15 cellular contexts compared by ENCODE assay signal in the genomic region with DNA sequence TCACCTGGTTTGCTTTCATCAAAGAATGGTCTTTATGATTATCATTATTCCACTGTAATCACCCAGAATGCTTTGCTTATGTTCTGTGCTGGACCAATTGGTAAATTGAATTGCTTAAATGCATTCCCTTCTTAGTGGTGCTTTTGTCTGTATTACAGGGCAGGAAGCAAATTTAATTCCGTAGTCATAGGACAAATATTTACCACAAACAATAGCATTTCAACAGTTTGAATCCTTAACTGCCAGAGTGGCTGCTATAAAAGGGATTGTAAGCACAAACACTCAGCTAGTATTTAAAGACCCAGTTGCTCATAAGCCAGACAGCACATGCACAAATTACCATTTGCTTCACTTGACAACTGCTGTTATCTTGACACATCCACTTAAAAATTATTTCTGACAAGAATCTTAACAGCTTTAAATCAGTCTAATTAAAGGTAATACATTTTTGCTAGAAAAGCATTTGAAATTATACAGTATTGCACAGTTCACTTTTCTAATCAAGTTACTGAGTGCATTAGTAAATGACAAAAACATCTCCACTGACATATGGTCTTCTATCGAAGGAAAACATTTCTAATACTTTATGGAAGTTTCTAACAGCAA.
DNase-seq lines count a peak whose midpoint lies in the region; ATAC-seq and TF ChIP-seq lines count a peak whose summit lies in the region.
"Had no signal": no experiment of that assay in that cellular context is flagged by ENCODE, and none has a peak within 500 bp of the region (broad histone marks: within the 10 kb centered on the region; RNA-seq: fewer than 3 reads in every experiment).

No MANE protein-coding gene starts in this region.

- no peak overlapping the region for H2AFZ ChIP-seq in fibroblast of lung (ENCODE audit: low read length)

- H3K27me3 ChIP-seq in SJSA1 (replicated peaks) (no peaks in the 10 kb centered on the region), fibroblast of lung (ENCODE audit: control insufficient read depth, insufficient read depth, low read length) (no peaks in the 10 kb centered on the region)
- H3K27me3 ChIP-seq: upper lobe of left lung had no signal

- H3K36me3 ChIP-seq in SJSA1 (no peaks in the 10 kb centered on the region), fibroblast of lung (ENCODE audit: control insufficient read depth, insufficient read depth, low read length) (no peaks in the 10 kb centered on the region)
- H3K36me3 ChIP-seq: upper lobe of left lung had no signal

- no peaks in the 10 kb centered on the region for H3K9me3 ChIP-seq in SJSA1 (replicated peaks)
- H3K9me3 ChIP-seq in fibroblast of lung (ENCODE audit: control insufficient read depth, insufficient read depth, low read depth, low read length): no peaks in the 10 kb centered on the region
- H3K9me3 ChIP-seq: upper lobe of left lung had no signal

- H3K4me2 ChIP-seq in fibroblast of lung (ENCODE audit: extremely low read depth, insufficient read depth, low read length): no peak overlapping the region

- H3K79me2 ChIP-seq in fibroblast of lung (ENCODE audit: control insufficient read depth, insufficient read depth, low read length): no peaks in the 10 kb centered on the region

- H3K27ac ChIP-seq in SJSA1 (peak overlapping the region; percentile 55), fibroblast of lung (ENCODE audit: insufficient read depth, low read length) (no peak overlapping the region)
- H3K27ac ChIP-seq: upper lobe of left lung had no signal

- H3K4me3 ChIP-seq in SJSA1 (no peak overlapping the region), fibroblast of lung (replicated peaks in 1 of 4; ENCODE audit: control extremely low read depth in 1 of 4, insufficient read depth in 1 of 4, low read depth in 3 of 4, low read length in 4 of 4) (no peak overlapping the region)
- H3K4me3 ChIP-seq: upper lobe of left lung had no signal

- no peak overlapping the region for H3K9ac ChIP-seq in fibroblast of lung (ENCODE audit: insufficient read depth, low read length)

- DNase-seq in NCI-H2171 treated with DMSO at 0.1 percent for 48 hours (lab: John Stamatoyannopoulos, UW) (peak; percentile 0), NCI-H2171 (lab: John Stamatoyannopoulos, UW) (no peak), SJSA1 (ENCODE audit: low read depth in 1 of 2, low spot score in 2 of 2) (peak in 1 of 2 experiments; percentile 49), fibroblast of lung (ENCODE audit: low read depth in 2 of 2) (peak; percentile 7 to 35), stromal cell of bone marrow (ENCODE audit: low read depth) (peak; percentile 9), hypothalamus (lab: John Stamatoyannopoulos, UW) (no peak)
- no peak for DNase-seq in stimulated activated CD4-positive, alpha-beta T cell treated with anti-CD3 and anti-CD28 coated beads, Interleukin-12 subunit alpha, Interleukin-12 subunit beta, amount 100 ng/mL, for 4 hours
- DNase-seq: activated CD4-positive, alpha-beta T cell treated with anti-CD3 and anti-CD28 coated beads for 4 hours; activated effector memory CD4-positive, alpha-beta T cell treated with Interleukin-2 at 50 U/mL for 16 hours; CD8-positive, alpha-beta memory T cell; H9; NK-92 treated with Interleukin-12 subunit alpha and Interleukin-12 subunit beta, amount 100 ng/mL, for 24 hours; upper lobe of left lung had no signal

- TF ChIP-seq CTCF in fibroblast of lung (conservative IDR thresholded peaks at IDR 0.05 in 1 of 2, IDR thresholded peaks at IDR 0.05 in 1 of 2; ENCODE audit: low read depth in 1 of 2, low read length in 2 of 2): no peak

- no peaks in the 10 kb centered on the region for H4K20me1 ChIP-seq in fibroblast of lung (ENCODE audit: control insufficient read depth, extremely low read depth, insufficient read depth, low read length)

- H3K4me1 ChIP-seq in SJSA1 (replicated peaks) (peaks cover 15% of the 10 kb centered on the region), fibroblast of lung (ENCODE audit: control insufficient read depth, extremely low read depth, insufficient read depth, low read length) (no peaks in the 10 kb centered on the region)
- H3K4me1 ChIP-seq: upper lobe of left lung had no signal

- ATAC-seq in HG03460 (IDR thresholded peaks at IDR 0.05; ENCODE audit: unreplicated experiment): no peak
- ATAC-seq: sciatic nerve had no signal

Comparison
In these comparisons a context has a peak if more than half of its experiments do, and no peak if none do; other contexts are left out.
1. DNase-seq: peak in NCI-H2171 treated with DMSO at 0.1 percent for 48 hours (single experiment), fibroblast of lung (2 of 2) and stromal cell of bone marrow (single experiment); none in NCI-H2171 (single experiment), hypothalamus (0 of 51) and stimulated activated CD4-positive, alpha-beta T cell treated with anti-CD3 and anti-CD28 coated beads, Interleukin-12 subunit alpha, Interleukin-12 subunit beta, amount 100 ng/mL, for 4 hours (single experiment).